ENCODE assay signal across 8 cellular contexts in the genomic region with DNA sequence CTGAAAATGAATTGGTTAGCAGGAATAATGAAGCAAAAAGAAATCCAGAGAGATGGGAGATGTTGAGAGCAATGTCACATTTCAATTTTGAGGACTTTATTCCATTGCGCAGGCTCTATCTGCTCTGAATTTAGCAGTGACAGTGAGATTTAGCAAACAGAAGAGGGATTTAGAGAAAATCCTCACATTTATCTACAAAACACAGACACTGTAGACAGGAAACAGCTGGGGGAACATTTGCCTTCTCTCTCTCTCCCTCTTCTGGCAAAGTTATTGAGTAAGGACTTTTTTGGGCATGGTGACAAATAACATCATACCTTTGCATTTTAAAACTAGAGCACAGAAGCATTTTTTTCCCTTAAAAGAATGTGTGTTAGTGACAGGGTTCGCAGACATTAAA. TPM values are rescaled to one million over a fixed set of nuclear protein-coding genes. Genes with fewer than 3 reads are reported as not detected.
DNase-seq lines count a peak whose midpoint lies in the region; ATAC-seq, FAIRE-seq and TF ChIP-seq lines count a peak whose summit lies in the region.

A gene (minus strand): TSS at position 163 of the 400 bp plus-strand sequence. CDS start 182 bp downstream, outside the sequence.

- H3K4me1 ChIP-seq in GM12878 (ENCODE audit: control insufficient read depth, insufficient read depth, low read length) = peaks cover 57% of the 10 kb centered on the region
- H3K4me1 ChIP-seq in tibial nerve = peaks cover 0 to 49% (median 18%) of the 10 kb centered on the region in 4 donors

- TF ChIP-seq CTCF in GM12878 (IDR thresholded peaks at IDR 0.05 in 2 of 3, conservative IDR thresholded peaks at IDR 0.05 in 1 of 3; ENCODE audit: control insufficient read depth in 2 of 3, extremely low read depth in 1 of 3, insufficient read depth in 1 of 3, low read depth in 3 of 3, low read length in 3 of 3) (peak in 1 of 3 experiments; percentile 9; a peak in 1 of 6 replicates), lower leg skin (IDR thresholded peaks at IDR 0.05) (no peak), tibial nerve (IDR thresholded peaks at IDR 0.05) (peak in 1 of 5 experiments; percentile 13)

- in situ Hi-C loops in GM12878 (cut with MboI) = loop anchor here (5.0 kb wide), 1 partner anchor 548 kb away; no protein-coding TSS in a partner anchor

- H3K4me2 ChIP-seq in GM12878 (ENCODE audit: control insufficient read depth, insufficient read depth) = peak within 1 kb of the TSS; percentile 92

- H3K9me3 ChIP-seq in GM12878 (replicated peaks; ENCODE audit: control insufficient read depth, insufficient read depth, low read length) = peaks cover 3% of the 10 kb centered on the region
- no peaks in the 10 kb centered on the region for H3K9me3 ChIP-seq in tibial nerve

- TF ChIP-seq EP300 in GM12878 (IDR thresholded peaks at IDR 0.05; ENCODE audit: borderline replicate concordance in 1 of 2, control insufficient read depth in 1 of 2, low read depth in 2 of 2, low read length in 2 of 2) (no peak), tibial nerve (IDR thresholded peaks at IDR 0.05) (peak in 1 of 2 donors; percentile 62)

- ATAC-seq in GM12878 (no peak), GM21447 (IDR thresholded peaks at IDR 0.05; ENCODE audit: unreplicated experiment) (no peak)

- intact Hi-C loops in GM12878 (cut with micrococcal nuclease; ENCODE audit: unreplicated experiment) = loop anchor here (5.0 kb wide), 3 partner anchors 358 to 563 kb away; a partner anchor contains a TSS
- intact Hi-C loops in lower leg skin (cut with DNase I; ENCODE audit: low total_unique reads) = loop anchor here (10.0 kb wide), 1 partner anchor 546 kb away; no protein-coding TSS in a partner anchor

- TF ChIP-seq RAD21 in GM12878 (IDR thresholded peaks at IDR 0.05; ENCODE audit: insufficient read depth, low read depth, low read length) = peak; percentile 38; the same call in 1 of the 2 replicates

- POLR2A ChIA-PET in GM12878 (lab: Charles Lee) = no interaction called here

- SMC1A ChIA-PET in GM12878 (lab: Charles Lee; ENCODE audit: uncharacterized antibody, unreplicated experiment) = interaction anchor here (0.6 to 4.9 kb wide), 3 partner anchors 32 to 544 kb away, joined by 4 to 43 read pairs (median 4); no protein-coding TSS in a partner anchor

- peaks cover 7% of the 10 kb centered on the region for H3K79me2 ChIP-seq in GM12878 (ENCODE audit: control insufficient read depth, insufficient read depth, low read length)

- H2AFZ ChIP-seq in GM12878 (ENCODE audit: control insufficient read depth, low read depth, low read length) = peak within 1 kb of the TSS; percentile 8; the same call in 1 of the 2 replicates

- DNase-seq in NOMO-1 treated with DMSO at 0.1 percent for 48 hours (lab: John Stamatoyannopoulos, UW; ENCODE audit: unreplicated experiment) (peak; percentile 18), NOMO-1 (lab: John Stamatoyannopoulos, UW; ENCODE audit: unreplicated experiment in 2 of 2) (no peak), GM12878 (ENCODE audit: low read depth, low spot score) (no peak), lower leg skin (ENCODE audit: low spot score in 2 of 2) (no peak), tibial nerve (ENCODE audit: low spot score in 2 of 2) (no peak), nucleus accumbens (lab: John Stamatoyannopoulos, UW) (no peak)
- no peak for DNase-seq in activated T-cell treated with anti-CD3 and anti-CD28 coated beads, Interleukin-2, amount 50 U/mL, for 1 hour

- no peaks in the 10 kb centered on the region for H3K36me3 ChIP-seq in GM12878 (ENCODE audit: control insufficient read depth in 2 of 2, insufficient read depth in 2 of 2, low read length in 1 of 2)
- H3K36me3 ChIP-seq in tibial nerve = no peaks in the 10 kb centered on the region

- BruUV-seq in GM12878 (replicated peaks; lab: Mats Ljungman, UMichigan) = no TSS peak

- H3K27me3 ChIP-seq in GM12878 (replicated peaks in 1 of 2; ENCODE audit: control insufficient read depth in 2 of 2, insufficient read depth in 2 of 2, low read length in 1 of 2) = no peaks in the 10 kb centered on the region
- H3K27me3 ChIP-seq in tibial nerve = no peaks in the 10 kb centered on the region

- CTCF ChIA-PET in GM12878 (lab: Yijun Ruan, JAX) = interaction anchor here (1.8 kb wide), 1 partner anchor 311 kb away, joined by 4 read pairs; no protein-coding TSS in a partner anchor

- no peaks in the 10 kb centered on the region for H4K20me1 ChIP-seq in GM12878 (ENCODE audit: control insufficient read depth, insufficient read depth)

- WGBS in GM12878 (ENCODE audit: insufficient coverage, insufficient replicate concordance, low lambda C conversion rate, missing lambda C conversion rate) = 55% methylated on average over 2 of the region's 2 CpGs
- 10 to 30% methylated on average over 2 of the region's 2 CpGs for WGBS in lower leg skin, 2 donors
- WGBS in tibial nerve, 2 donors = 16 to 20% methylated on average over 2 of the region's 2 CpGs

- no peak for FAIRE-seq in GM12878 (lab: Jason Lieb, UNC)

- H3K4me3 ChIP-seq in GM12878 (0 out of 2 replicates have a peak within 1 kb of the TSS, but pooled peaks have one; percentile 59), lower leg skin (ENCODE audit: low read depth, poor library complexity, severe bottlenecking) (peak within 1 kb of the TSS; percentile 15), tibial nerve (peak within 1 kb of the TSS; percentile 6 to 42 (median 19))

- RAD21 ChIA-PET in GM12878 (lab: Charles Lee; ENCODE audit: unreplicated experiment) = interaction anchor here (0.8 to 3.1 kb wide), 2 partner anchors 63 to 385 kb away, joined by 4 to 10 read pairs; no protein-coding TSS in a partner anchor

- H3K27ac ChIP-seq in GM12878 (ENCODE audit: control insufficient read depth, insufficient read depth) = peak within 1 kb of the TSS; percentile 78
- peak within 1 kb of the TSS in 3 of 4 donors; percentile 40 to 70 (median 56) for H3K27ac ChIP-seq in tibial nerve

- peak within 1 kb of the TSS; percentile 61 for H3K9ac ChIP-seq in GM12878 (ENCODE audit: control insufficient read depth, insufficient read depth, low read length)

- TF ChIP-seq POLR2A in GM12878 (IDR thresholded peaks at IDR 0.05; ENCODE audit: low read depth, low read length) (no peak), lower leg skin (IDR thresholded peaks at IDR 0.05) (no peak), tibial nerve (IDR thresholded peaks at IDR 0.05) (no peak)

TF ChIP-seq in GM12878, 131 proteins besides CTCF, POLR2A, EP300 and RAD21 (continues in another document):
- TF ChIP-seq MYB (IDR thresholded peaks at IDR 0.05; ENCODE audit: borderline replicate concordance, low read depth, low read length) (no peak), EGR1 (IDR thresholded peaks at IDR 0.05; ENCODE audit: borderline replicate concordance in 1 of 2, low read depth in 2 of 2, low read length in 2 of 2) (no peak)
- TF ChIP-seq, protein P1, sequence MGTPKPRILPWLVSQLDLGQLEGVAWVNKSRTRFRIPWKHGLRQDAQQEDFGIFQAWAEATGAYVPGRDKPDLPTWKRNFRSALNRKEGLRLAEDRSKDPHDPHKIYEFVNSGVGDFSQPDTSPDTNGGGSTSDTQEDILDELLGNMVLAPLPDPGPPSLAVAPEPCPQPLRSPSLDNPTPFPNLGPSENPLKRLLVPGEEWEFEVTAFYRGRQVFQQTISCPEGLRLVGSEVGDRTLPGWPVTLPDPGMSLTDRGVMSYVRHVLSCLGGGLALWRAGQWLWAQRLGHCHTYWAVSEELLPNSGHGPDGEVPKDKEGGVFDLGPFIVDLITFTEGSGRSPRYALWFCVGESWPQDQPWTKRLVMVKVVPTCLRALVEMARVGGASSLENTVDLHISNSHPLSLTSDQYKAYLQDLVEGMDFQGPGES (IDR thresholded peaks at IDR 0.05) = no peak
- TF ChIP-seq, protein P2, sequence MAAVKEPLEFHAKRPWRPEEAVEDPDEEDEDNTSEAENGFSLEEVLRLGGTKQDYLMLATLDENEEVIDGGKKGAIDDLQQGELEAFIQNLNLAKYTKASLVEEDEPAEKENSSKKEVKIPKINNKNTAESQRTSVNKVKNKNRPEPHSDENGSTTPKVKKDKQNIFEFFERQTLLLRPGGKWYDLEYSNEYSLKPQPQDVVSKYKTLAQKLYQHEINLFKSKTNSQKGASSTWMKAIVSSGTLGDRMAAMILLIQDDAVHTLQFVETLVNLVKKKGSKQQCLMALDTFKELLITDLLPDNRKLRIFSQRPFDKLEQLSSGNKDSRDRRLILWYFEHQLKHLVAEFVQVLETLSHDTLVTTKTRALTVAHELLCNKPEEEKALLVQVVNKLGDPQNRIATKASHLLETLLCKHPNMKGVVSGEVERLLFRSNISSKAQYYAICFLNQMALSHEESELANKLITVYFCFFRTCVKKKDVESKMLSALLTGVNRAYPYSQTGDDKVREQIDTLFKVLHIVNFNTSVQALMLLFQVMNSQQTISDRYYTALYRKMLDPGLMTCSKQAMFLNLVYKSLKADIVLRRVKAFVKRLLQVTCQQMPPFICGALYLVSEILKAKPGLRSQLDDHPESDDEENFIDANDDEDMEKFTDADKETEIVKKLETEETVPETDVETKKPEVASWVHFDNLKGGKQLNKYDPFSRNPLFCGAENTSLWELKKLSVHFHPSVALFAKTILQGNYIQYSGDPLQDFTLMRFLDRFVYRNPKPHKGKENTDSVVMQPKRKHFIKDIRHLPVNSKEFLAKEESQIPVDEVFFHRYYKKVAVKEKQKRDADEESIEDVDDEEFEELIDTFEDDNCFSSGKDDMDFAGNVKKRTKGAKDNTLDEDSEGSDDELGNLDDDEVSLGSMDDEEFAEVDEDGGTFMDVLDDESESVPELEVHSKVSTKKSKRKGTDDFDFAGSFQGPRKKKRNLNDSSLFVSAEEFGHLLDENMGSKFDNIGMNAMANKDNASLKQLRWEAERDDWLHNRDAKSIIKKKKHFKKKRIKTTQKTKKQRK (IDR thresholded peaks at IDR 0.05; ENCODE audit: low read depth, low read length) = no peak

RNA-seq across cellular contexts. Expression of the gene that starts here (rescaled TPM):
- 21.3 and 22.3 TPM in 2 replicates for total RNA-seq in GM12878 (2013; cell fraction: nucleolus; rRNA removed)
- 2.4 and 2.6 TPM in 2 replicates for total RNA-seq in GM12878 (2014; rRNA removed)
- 2.8 and 2.9 TPM in 2 replicates for total RNA-seq in GM12878 (2014; rRNA removed; fragmentation: Illumina TruSeq; extraction: Trizol)
- 3.2 and 3.4 TPM in 2 replicates for total RNA-seq in GM12878 (2021)
- 6.5 TPM for polyA plus RNA-seq in GM12878 (2011; ENCODE audit: low read depth)
- 7.9 and 10.2 TPM in 2 replicates for polyA plus RNA-seq in GM12878 (2011; rRNA removed)
- 10.8 and 11.8 TPM in 2 replicates for polyA plus RNA-seq in GM12878 (2011; cell fraction: cytosol; rRNA removed)
- 3.6 and 4.2 TPM in 2 replicates for polyA plus RNA-seq in GM12878 (2011; cell fraction: nucleus; rRNA removed)
- 7.5 and 9.8 TPM in 2 replicates for polyA plus RNA-seq in GM12878 (2012)
- 2.7 and 3.7 TPM in 2 replicates for polyA plus RNA-seq in GM12878 (2014; fragmentation: Illumina TruSeq; extraction: Trizol)
- 1 to 10 TPM; 6.2 to 9.2 TPM for polyA plus RNA-seq in GM12878 (2014; fragmentation: Nextera tagmentation; extraction: Ambion mirVana)
- polyA plus RNA-seq in GM12878 (2014; rRNA removed) = 1.8 and 2.5 TPM in 2 replicates
- 1 to 10 TPM; 2.6 to 4.9 TPM for polyA plus RNA-seq in GM12878 (2016; fragmentation: Nextera tagmentation; extraction: Ambion mirVana)
- 5.2 and 11.5 TPM in 2 replicates for polyA minus RNA-seq in GM12878 (2011; rRNA and poly(A)+ RNA removed)
- polyA minus RNA-seq in GM12878 (2011; cell fraction: cytosol; rRNA and poly(A)+ RNA removed) = 1.3 and 3.1 TPM in 2 replicates
- polyA minus RNA-seq in GM12878 (2011; cell fraction: nucleus; rRNA and poly(A)+ RNA removed) = 3.9 and 8.5 TPM in 2 replicates
- 10 to 100 TPM in 1 of 4 donors, 1 to 10 TPM in 2, under 1 TPM in 1; 0.84 to 42.3 (median 4.9) TPM for total RNA-seq in lower leg skin
- total RNA-seq in tibial nerve = 100 to 1,000 TPM in 1 of 4 donors, 10 to 100 TPM in 3; 50.0 to 262 (median 78.1) TPM
